ENCODE assay signal across 1 cellular context in genomic region chr9:136808075-136808780, GRCh38.
TF ChIP-seq lines count a peak whose summit lies in the region.

No MANE protein-coding gene starts in this region.

TF ChIP-seq in HEK293, 187 proteins besides CTCF, POLR2A, EP300 and RAD21 (continued from another document):
- TF ChIP-seq ZNF768 (tag by site-specific recombination; IDR thresholded peaks at IDR 0.05) (no peak), TRIM28 (IDR thresholded peaks at IDR 0.05; ENCODE audit: borderline replicate concordance, low read length) (no peak), ZNF704 (tag by site-specific recombination; IDR thresholded peaks at IDR 0.05) (no peak), MZF1 (tag by site-specific recombination; IDR thresholded peaks at IDR 0.05; ENCODE audit: borderline replicate concordance) (no peak), KLF9 (tag by site-specific recombination; IDR thresholded peaks at IDR 0.05; ENCODE audit: low read depth) (no peak), REST (tag by site-specific recombination; IDR thresholded peaks at IDR 0.05) (no peak), GLIS2 (tag by site-specific recombination; IDR thresholded peaks at IDR 0.05) (peak; percentile 6; the same call in 1 of the 2 replicates), ZNF558 (tag by site-specific recombination; IDR thresholded peaks at IDR 0.05) (no peak), ZXDB (tag by site-specific recombination; IDR thresholded peaks at IDR 0.05) (no peak), SALL2 (tag by site-specific recombination; IDR thresholded peaks at IDR 0.05; ENCODE audit: borderline replicate concordance) (no peak), ZNF510 (tag by site-specific recombination; IDR thresholded peaks at IDR 0.05; ENCODE audit: insufficient replicate concordance) (no peak), ZNF266 (tag by site-specific recombination; IDR thresholded peaks at IDR 0.05; ENCODE audit: low read depth) (no peak), ZNF623 (tag by site-specific recombination; IDR thresholded peaks at IDR 0.05) (no peak), ZNF146 (tag by site-specific recombination; IDR thresholded peaks at IDR 0.05) (no peak), ZNF610 (tag by site-specific recombination; IDR thresholded peaks at IDR 0.05; ENCODE audit: borderline replicate concordance) (no peak), ZNF76 (tag by site-specific recombination; IDR thresholded peaks at IDR 0.05; ENCODE audit: borderline replicate concordance, low read depth) (no peak), ZNF837 (tag by site-specific recombination; IDR thresholded peaks at IDR 0.05) (no peak), ZNF707 (tag by site-specific recombination; IDR thresholded peaks at IDR 0.05) (no peak), WT1 (tag by site-specific recombination; IDR thresholded peaks at IDR 0.05) (no peak), YY2 (tag by site-specific recombination; IDR thresholded peaks at IDR 0.05) (no peak), ZBTB10 (tag by site-specific recombination; IDR thresholded peaks at IDR 0.05) (no peak), ZNF433 (tag by site-specific recombination; IDR thresholded peaks at IDR 0.05; ENCODE audit: low read depth) (no peak), ZNF626 (tag by site-specific recombination; IDR thresholded peaks at IDR 0.05) (no peak), ZNF37A (tag by site-specific recombination; IDR thresholded peaks at IDR 0.05) (no peak), ZNF114 (tag by site-specific recombination; IDR thresholded peaks at IDR 0.05) (no peak), ZNF335 (tag by site-specific recombination; conservative IDR thresholded peaks at IDR 0.05) (no peak), ZNF521 (tag by site-specific recombination; IDR thresholded peaks at IDR 0.05) (no peak), ZBTB20 (tag by site-specific recombination; IDR thresholded peaks at IDR 0.05) (peak; percentile 66; the same call in 1 of the 2 replicates), RBAK (tag by site-specific recombination; IDR thresholded peaks at IDR 0.05) (no peak), BCL11B (tag by site-specific recombination; IDR thresholded peaks at IDR 0.05; ENCODE audit: low read depth) (no peak), ZBTB17 (tag by site-specific recombination; IDR thresholded peaks at IDR 0.05) (no peak), ZNF747 (tag by site-specific recombination; IDR thresholded peaks at IDR 0.05) (no peak), ZNF366 (tag by site-specific recombination; conservative IDR thresholded peaks at IDR 0.05) (no peak), ZNF24 (tag by site-specific recombination; IDR thresholded peaks at IDR 0.05) (no peak), ZNF133 (tag by site-specific recombination; IDR thresholded peaks at IDR 0.05) (no peak), KLF8 (tag by site-specific recombination; IDR thresholded peaks at IDR 0.05) (peak; percentile 12; the same call in 1 of the 2 replicates), ZNF664 (tag by site-specific recombination; IDR thresholded peaks at IDR 0.05) (no peak)
- TF ChIP-seq, protein P1, sequence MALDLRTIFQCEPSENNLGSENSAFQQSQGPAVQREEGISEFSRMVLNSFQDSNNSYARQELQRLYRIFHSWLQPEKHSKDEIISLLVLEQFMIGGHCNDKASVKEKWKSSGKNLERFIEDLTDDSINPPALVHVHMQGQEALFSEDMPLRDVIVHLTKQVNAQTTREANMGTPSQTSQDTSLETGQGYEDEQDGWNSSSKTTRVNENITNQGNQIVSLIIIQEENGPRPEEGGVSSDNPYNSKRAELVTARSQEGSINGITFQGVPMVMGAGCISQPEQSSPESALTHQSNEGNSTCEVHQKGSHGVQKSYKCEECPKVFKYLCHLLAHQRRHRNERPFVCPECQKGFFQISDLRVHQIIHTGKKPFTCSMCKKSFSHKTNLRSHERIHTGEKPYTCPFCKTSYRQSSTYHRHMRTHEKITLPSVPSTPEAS (tag by site-specific recombination; IDR thresholded peaks at IDR 0.05), result no peak
- TF ChIP-seq, protein P2, sequence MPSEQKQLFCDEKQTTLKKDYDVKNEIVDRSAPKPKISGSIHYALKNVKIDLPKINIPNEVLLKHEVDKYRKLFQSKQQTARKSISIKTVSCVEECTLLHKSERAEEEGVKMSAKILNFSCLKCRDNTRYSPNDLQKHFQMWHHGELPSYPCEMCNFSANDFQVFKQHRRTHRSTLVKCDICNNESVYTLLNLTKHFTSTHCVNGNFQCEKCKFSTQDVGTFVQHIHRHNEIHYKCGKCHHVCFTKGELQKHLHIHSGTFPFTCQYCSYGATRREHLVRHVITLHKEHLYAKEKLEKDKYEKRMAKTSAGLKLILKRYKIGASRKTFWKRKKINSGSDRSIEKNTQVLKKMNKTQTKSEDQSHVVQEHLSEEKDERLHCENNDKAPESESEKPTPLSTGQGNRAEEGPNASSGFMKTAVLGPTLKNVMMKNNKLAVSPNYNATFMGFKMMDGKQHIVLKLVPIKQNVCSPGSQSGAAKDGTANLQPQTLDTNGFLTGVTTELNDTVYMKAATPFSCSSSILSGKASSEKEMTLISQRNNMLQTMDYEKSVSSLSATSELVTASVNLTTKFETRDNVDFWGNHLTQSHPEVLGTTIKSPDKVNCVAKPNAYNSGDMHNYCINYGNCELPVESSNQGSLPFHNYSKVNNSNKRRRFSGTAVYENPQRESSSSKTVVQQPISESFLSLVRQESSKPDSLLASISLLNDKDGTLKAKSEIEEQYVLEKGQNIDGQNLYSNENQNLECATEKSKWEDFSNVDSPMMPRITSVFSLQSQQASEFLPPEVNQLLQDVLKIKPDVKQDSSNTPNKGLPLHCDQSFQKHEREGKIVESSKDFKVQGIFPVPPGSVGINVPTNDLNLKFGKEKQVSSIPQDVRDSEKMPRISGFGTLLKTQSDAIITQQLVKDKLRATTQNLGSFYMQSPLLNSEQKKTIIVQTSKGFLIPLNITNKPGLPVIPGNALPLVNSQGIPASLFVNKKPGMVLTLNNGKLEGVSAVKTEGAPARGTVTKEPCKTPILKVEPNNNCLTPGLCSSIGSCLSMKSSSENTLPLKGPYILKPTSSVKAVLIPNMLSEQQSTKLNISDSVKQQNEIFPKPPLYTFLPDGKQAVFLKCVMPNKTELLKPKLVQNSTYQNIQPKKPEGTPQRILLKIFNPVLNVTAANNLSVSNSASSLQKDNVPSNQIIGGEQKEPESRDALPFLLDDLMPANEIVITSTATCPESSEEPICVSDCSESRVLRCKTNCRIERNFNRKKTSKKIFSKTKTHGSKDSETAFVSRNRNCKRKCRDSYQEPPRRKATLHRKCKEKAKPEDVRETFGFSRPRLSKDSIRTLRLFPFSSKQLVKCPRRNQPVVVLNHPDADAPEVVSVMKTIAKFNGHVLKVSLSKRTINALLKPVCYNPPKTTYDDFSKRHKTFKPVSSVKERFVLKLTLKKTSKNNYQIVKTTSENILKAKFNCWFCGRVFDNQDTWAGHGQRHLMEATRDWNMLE (tag by site-specific recombination; conservative IDR thresholded peaks at IDR 0.05; ENCODE audit: low read depth), result no peak
- TF ChIP-seq, protein P3, sequence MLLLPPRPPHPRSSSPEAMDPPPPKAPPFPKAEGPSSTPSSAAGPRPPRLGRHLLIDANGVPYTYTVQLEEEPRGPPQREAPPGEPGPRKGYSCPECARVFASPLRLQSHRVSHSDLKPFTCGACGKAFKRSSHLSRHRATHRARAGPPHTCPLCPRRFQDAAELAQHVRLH (tag by site-specific recombination; IDR thresholded peaks at IDR 0.05), result no peak
- TF ChIP-seq, protein P4, sequence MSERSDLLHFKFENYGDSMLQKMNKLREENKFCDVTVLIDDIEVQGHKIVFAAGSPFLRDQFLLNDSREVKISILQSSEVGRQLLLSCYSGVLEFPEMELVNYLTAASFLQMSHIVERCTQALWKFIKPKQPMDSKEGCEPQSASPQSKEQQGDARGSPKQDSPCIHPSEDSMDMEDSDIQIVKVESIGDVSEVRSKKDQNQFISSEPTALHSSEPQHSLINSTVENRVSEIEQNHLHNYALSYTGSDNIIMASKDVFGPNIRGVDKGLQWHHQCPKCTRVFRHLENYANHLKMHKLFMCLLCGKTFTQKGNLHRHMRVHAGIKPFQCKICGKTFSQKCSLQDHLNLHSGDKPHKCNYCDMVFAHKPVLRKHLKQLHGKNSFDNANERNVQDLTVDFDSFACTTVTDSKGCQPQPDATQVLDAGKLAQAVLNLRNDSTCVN (tag by site-specific recombination; optimal IDR thresholded peaks at IDR 0.05), result peak; percentile 68
- TF ChIP-seq, protein P5, sequence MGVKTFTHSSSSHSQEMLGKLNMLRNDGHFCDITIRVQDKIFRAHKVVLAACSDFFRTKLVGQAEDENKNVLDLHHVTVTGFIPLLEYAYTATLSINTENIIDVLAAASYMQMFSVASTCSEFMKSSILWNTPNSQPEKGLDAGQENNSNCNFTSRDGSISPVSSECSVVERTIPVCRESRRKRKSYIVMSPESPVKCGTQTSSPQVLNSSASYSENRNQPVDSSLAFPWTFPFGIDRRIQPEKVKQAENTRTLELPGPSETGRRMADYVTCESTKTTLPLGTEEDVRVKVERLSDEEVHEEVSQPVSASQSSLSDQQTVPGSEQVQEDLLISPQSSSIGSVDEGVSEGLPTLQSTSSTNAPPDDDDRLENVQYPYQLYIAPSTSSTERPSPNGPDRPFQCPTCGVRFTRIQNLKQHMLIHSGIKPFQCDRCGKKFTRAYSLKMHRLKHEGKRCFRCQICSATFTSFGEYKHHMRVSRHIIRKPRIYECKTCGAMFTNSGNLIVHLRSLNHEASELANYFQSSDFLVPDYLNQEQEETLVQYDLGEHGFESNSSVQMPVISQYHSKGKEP (tag by site-specific recombination; IDR thresholded peaks at IDR 0.05), result no peak
TF ChIP-seq in HEK293: peak in this region for 7.
